ENCODE assay signal across 26 cellular contexts in genomic region chr1:152811050-152811449, GRCh38. TPM values are rescaled to one million over a fixed set of nuclear protein-coding genes. Genes with fewer than 3 reads are reported as not detected.
"Had no signal": no experiment of that assay in that cellular context is flagged by ENCODE, and none has a peak within 500 bp of the region (broad histone marks: within the 10 kb centered on the region; RNA-seq: fewer than 3 reads in every experiment).

No MANE protein-coding gene starts in this region.

- H3K27me3 ChIP-seq: cardiac muscle cell had no signal

- FAIRE-seq: K562, RCC 7860 had no signal

- ATAC-seq: activated CD8-positive, alpha-beta T cell treated with anti-CD3 and anti-CD28 coated beads, Interleukin-2, amount 10 ng/mL, durations not matched to agents 7 days and 5 days; K562; PC-3; T-helper 17 cell; WTC11 had no signal

- H3K4me3 ChIP-seq: cardiac muscle cell, K562 had no signal

- H3K36me3 ChIP-seq: cardiac muscle cell had no signal

- DNase-seq: activated CD4-positive, alpha-beta T cell treated with anti-CD3 and anti-CD28 coated beads for 48 hours; activated CD4-positive, alpha-beta T cell treated with anti-CD3 and anti-CD28 coated beads, Interleukin-2, amount 50 U/mL, for 4 hours; activated CD4-positive, CD25-positive, alpha-beta regulatory T cell treated with anti-CD3 and anti-CD28 coated beads, Interleukin-2, amount 50 U/mL, for 72 hours; activated CD8-positive, alpha-beta memory T cell treated with anti-CD3 and anti-CD28 coated beads, Interleukin-2, amount 50 U/mL, for 48 hours; activated CD8-positive, alpha-beta T cell treated with anti-CD3 and anti-CD28 coated beads, Interleukin-2, amount 10 ng/mL, durations not matched to agents 7 days and 5 days; activated effector memory CD4-positive, alpha-beta T cell treated with Interleukin-2 at 50 U/mL for 16 hours; activated naive CD4-positive, alpha-beta T cell; activated T-cell treated with anti-CD3 and anti-CD28 coated beads, Interleukin-2, amount 50 U/mL, for 1 hour; aorta; NCI-H1048; NCI-H146; NCI-H187 treated with DMSO at 0.1 percent for 48 hours; NCI-H2081 treated with DMSO at 0.1 percent for 48 hours; NCI-H446; NCI-H524 treated with DMSO at 0.1 percent for 48 hours; NCI-H748 treated with DMSO at 0.1 percent for 48 hours; NK-92 treated with Interleukin-12 subunit alpha and Interleukin-12 subunit beta, amount 100 ng/mL, for 24 hours; PC-3; SIG-M5; T-helper 17 cell; T-helper 9 cell had no signal

- H3K27ac ChIP-seq: cardiac muscle cell had no signal

RNA-seq across cellular contexts. Expression of gene LCE1B, which starts 0.7 kb away (rescaled TPM):
- total RNA-seq: activated CD8-positive, alpha-beta T cell treated with anti-CD3 and anti-CD28 coated beads, Interleukin-2, amount 10 ng/mL, durations not matched to agents 7 days and 5 days; activated T-helper 1 cell treated with anti-CD3 and anti-CD28 coated beads, Interleukin-12 subunit alpha, Interleukin-12 subunit beta, Interleukin-2, Interleukin-4 antibody, amounts not matched to agents 30 ng/mL and 10 ng/mL and 1 ng/mL, durations not matched to agents 14 hours and 24 hours and 36 hours; aorta; cardiac muscle cell; K562; PC-3; T-helper 17 cell; WTC11 had no signal
- polyA plus RNA-seq: aorta, cardiac muscle cell, K562 had no signal

RNA-seq across cellular contexts. Expression of gene LCE1C, which starts 4.6 kb away (rescaled TPM):
- total RNA-seq: activated CD8-positive, alpha-beta T cell treated with anti-CD3 and anti-CD28 coated beads, Interleukin-2, amount 10 ng/mL, durations not matched to agents 7 days and 5 days; activated T-helper 1 cell treated with anti-CD3 and anti-CD28 coated beads, Interleukin-12 subunit alpha, Interleukin-12 subunit beta, Interleukin-2, Interleukin-4 antibody, amounts not matched to agents 30 ng/mL and 10 ng/mL and 1 ng/mL, durations not matched to agents 14 hours and 24 hours and 36 hours; aorta; cardiac muscle cell; K562; PC-3; T-helper 17 cell; WTC11 had no signal
- polyA plus RNA-seq: aorta, cardiac muscle cell, K562 had no signal

RNA-seq across cellular contexts. Expression of gene LCE1D, which starts 14.5 kb away (rescaled TPM):
- total RNA-seq: activated CD8-positive, alpha-beta T cell treated with anti-CD3 and anti-CD28 coated beads, Interleukin-2, amount 10 ng/mL, durations not matched to agents 7 days and 5 days; activated T-helper 1 cell treated with anti-CD3 and anti-CD28 coated beads, Interleukin-12 subunit alpha, Interleukin-12 subunit beta, Interleukin-2, Interleukin-4 antibody, amounts not matched to agents 30 ng/mL and 10 ng/mL and 1 ng/mL, durations not matched to agents 14 hours and 24 hours and 36 hours; aorta; cardiac muscle cell; K562; PC-3; T-helper 17 cell; WTC11 had no signal
- polyA plus RNA-seq: aorta, cardiac muscle cell, K562 had no signal

RNA-seq across cellular contexts. Expression of gene LCE1A, which starts 16.2 kb away (rescaled TPM):
- total RNA-seq: activated CD8-positive, alpha-beta T cell treated with anti-CD3 and anti-CD28 coated beads, Interleukin-2, amount 10 ng/mL, durations not matched to agents 7 days and 5 days; activated T-helper 1 cell treated with anti-CD3 and anti-CD28 coated beads, Interleukin-12 subunit alpha, Interleukin-12 subunit beta, Interleukin-2, Interleukin-4 antibody, amounts not matched to agents 30 ng/mL and 10 ng/mL and 1 ng/mL, durations not matched to agents 14 hours and 24 hours and 36 hours; aorta; cardiac muscle cell; K562; PC-3; T-helper 17 cell; WTC11 had no signal
- polyA plus RNA-seq: aorta, cardiac muscle cell, K562 had no signal

RNA-seq across cellular contexts. Expression of gene LCE1E, which starts 25.0 kb away (rescaled TPM):
- total RNA-seq: activated CD8-positive, alpha-beta T cell treated with anti-CD3 and anti-CD28 coated beads, Interleukin-2, amount 10 ng/mL, durations not matched to agents 7 days and 5 days; activated T-helper 1 cell treated with anti-CD3 and anti-CD28 coated beads, Interleukin-12 subunit alpha, Interleukin-12 subunit beta, Interleukin-2, Interleukin-4 antibody, amounts not matched to agents 30 ng/mL and 10 ng/mL and 1 ng/mL, durations not matched to agents 14 hours and 24 hours and 36 hours; aorta; cardiac muscle cell; K562; PC-3; T-helper 17 cell; WTC11 had no signal
- polyA plus RNA-seq: aorta, cardiac muscle cell, K562 had no signal
